In genomic region chr1:243435824-243436223, GRCh38 we compare ENCODE assay signal across 18 cellular contexts.
DNase-seq lines count a peak whose midpoint lies in the region; ATAC-seq, FAIRE-seq and TF ChIP-seq lines count a peak whose summit lies in the region.
"Had no signal": no experiment of that assay in that cellular context is flagged by ENCODE, and none has a peak within 500 bp of the region (broad histone marks: within the 10 kb centered on the region; RNA-seq: fewer than 3 reads in every experiment).

No MANE protein-coding gene starts in this region.

- in situ Hi-C loops in ACHN (cut with HindIII; ENCODE audit: low pct_ligation_motif_present, low pct_unique_long_range_greater_than_20kb, low sequenced_read_pairs): no loop called here

- TF ChIP-seq CTCF in D721Med (IDR thresholded peaks at IDR 0.05; ENCODE audit: insufficient read depth, missing control alignments) (no peak), GM12873 (IDR thresholded peaks at IDR 0.05; ENCODE audit: insufficient read depth, low read depth, low read length, missing control alignments) (peak; percentile 20), fibroblast of the aortic adventitia (IDR thresholded peaks at IDR 0.05; ENCODE audit: insufficient read depth, low read length) (peak; percentile 23)

- H3K4me3 ChIP-seq in fibroblast of the aortic adventitia (ENCODE audit: low read depth, low read length): no peak overlapping the region
- H3K4me3 ChIP-seq: SJSA1 had no signal

- DNase-seq in D721Med (ENCODE audit: insufficient read length, low spot score): no peak
- no peak for DNase-seq in fibroblast of the aortic adventitia (ENCODE audit: low read depth)
- DNase-seq in ACHN: no peak
- DNase-seq: C1 segment of cervical spinal cord; CD8-positive, alpha-beta T cell; DMS79 treated with DMSO at 0.1 percent for 48 hours; NCI-H1105; NCI-H146; NCI-H2081; NCI-H2171 treated with DMSO at 0.1 percent for 48 hours; NCI-H526 had no signal

- peak; percentile 32 for FAIRE-seq in D721Med (lab: Jason Lieb, UNC)
- peak; percentile 15 for FAIRE-seq in TTC549 (lab: Jason Lieb, UNC)
- FAIRE-seq: GM18507 had no signal

- ATAC-seq in HG03432 (IDR thresholded peaks at IDR 0.05; ENCODE audit: unreplicated experiment) (no peak), GM19023 (IDR thresholded peaks at IDR 0.05; ENCODE audit: unreplicated experiment) (no peak)
- ATAC-seq: CD8-positive, alpha-beta T cell; Right ventricle myocardium inferior had no signal
